ENCODE assay signal across 8 cellular contexts in the genomic region with DNA sequence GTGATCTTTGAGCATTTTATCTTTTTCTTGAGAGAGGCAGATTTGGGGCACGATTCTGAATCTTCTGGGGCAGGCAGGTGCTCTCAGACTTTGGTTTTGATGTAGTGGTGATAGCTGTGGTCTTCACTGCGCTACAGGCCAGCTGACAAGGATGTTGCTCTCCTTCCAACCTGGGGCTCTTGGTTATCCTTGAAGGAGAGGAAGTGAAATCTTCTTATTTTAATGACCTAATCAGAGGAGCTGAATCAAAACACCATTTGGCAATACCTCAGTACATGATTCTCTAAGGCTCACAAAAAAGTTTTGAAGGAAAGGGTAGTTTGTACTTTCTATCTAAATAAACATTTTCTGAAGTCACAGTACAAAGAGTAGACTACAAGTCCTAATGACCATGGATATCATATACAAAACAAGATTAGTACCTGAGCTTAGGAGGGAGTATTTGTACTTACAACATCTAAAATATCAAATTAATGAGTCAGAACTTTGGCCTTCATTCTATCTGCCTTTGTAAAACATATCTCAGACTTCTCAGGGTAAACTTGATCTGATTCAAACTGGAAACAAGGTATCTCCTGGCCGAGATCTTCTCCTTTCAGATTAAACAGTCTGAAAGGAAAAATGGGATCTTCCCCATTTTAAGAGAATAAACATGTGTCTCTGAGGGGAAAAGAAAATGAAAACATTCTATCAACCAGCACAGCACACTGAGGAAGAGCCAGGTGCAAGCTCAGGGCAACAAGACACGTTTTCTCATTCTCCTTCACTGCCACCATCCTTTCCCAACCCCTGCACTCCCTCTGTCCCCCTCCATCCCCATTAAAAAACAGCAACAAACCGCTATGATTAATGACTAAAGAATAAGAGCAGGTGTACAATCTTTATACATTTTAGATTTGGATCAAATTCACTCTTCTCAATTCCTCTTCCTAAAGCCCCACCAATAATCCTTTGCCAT.
DNase-seq lines count a peak whose midpoint lies in the region; ATAC-seq, FAIRE-seq and TF ChIP-seq lines count a peak whose summit lies in the region.

No MANE protein-coding gene starts in this region.

- H3K4me1 ChIP-seq in left lung, result peaks cover 13 to 49% of the 10 kb centered on the region in 2 donors

- peak; percentile 31 for FAIRE-seq in GM12891 (lab: Jason Lieb, UNC)

- peak overlapping the region; percentile 18; the same call in 1 of the 2 replicates for H3K9ac ChIP-seq in SU-DHL-6 (ENCODE audit: low read length)

- no peaks in the 10 kb centered on the region for H3K36me3 ChIP-seq in SU-DHL-6 (ENCODE audit: low read length)
- H3K36me3 ChIP-seq in left lung, result no peaks in the 10 kb centered on the region

- H3F3A ChIP-seq in SU-DHL-6 (ENCODE audit: insufficient read depth), result no peaks in the 10 kb centered on the region

- H3K27ac ChIP-seq in SU-DHL-6 (ENCODE audit: low read depth, low read length) (no peak overlapping the region), left lung (peak overlapping the region; percentile 47 to 94)

- DNase-seq in GM12891 (ENCODE audit: insufficient read length, low spot score), result no peak
- no peak for DNase-seq in left lung
- no peak for DNase-seq in NCI-H526 (lab: John Stamatoyannopoulos, UW)
- no peak for DNase-seq in T-helper 2 cell treated with Interferon-gamma antibody and Interleukin-4, amounts not matched to agents 5 μg/mL and 100 μg/mL, for 36 hours (ENCODE audit: low spot score)
- DNase-seq in stimulated activated naive CD4-positive, alpha-beta T cell treated with Interleukin-2 at 50 U/mL for 16 hours (lab: John Stamatoyannopoulos, UW), result no peak
- DNase-seq in superior temporal gyrus (ENCODE audit: extremely low spot score), result no peak

- H3K79me2 ChIP-seq in SU-DHL-6 (ENCODE audit: insufficient read depth, low read length), result no peaks in the 10 kb centered on the region

- H3K4me1 Mint-ChIP-seq in T-helper 2 cell treated with Interferon-gamma antibody and Interleukin-4, amounts not matched to agents 5 μg/mL and 100 μg/mL, for 36 hours (ENCODE audit: low read depth), result peaks cover 10% of the 10 kb centered on the region

- ATAC-seq in HG02588 (IDR thresholded peaks at IDR 0.05; ENCODE audit: unreplicated experiment) (peak; percentile 28), left lung (peak; percentile 9)

- H3K4me2 ChIP-seq in SU-DHL-6 (ENCODE audit: low read depth, low read length, poor library complexity, severe bottlenecking), result peak overlapping the region; percentile 51

- no peaks in the 10 kb centered on the region for H4K20me1 ChIP-seq in SU-DHL-6 (ENCODE audit: low read depth, low read length)

- TF ChIP-seq CTCF in SU-DHL-6 (IDR thresholded peaks at IDR 0.05; ENCODE audit: insufficient read depth, low read length, poor library complexity, severe bottlenecking), result no peak
- no peak for TF ChIP-seq CTCF in left lung (IDR thresholded peaks at IDR 0.05)

- no peaks in the 10 kb centered on the region for H3K27me3 ChIP-seq in SU-DHL-6 (ENCODE audit: low read length)
- H3K27me3 ChIP-seq in left lung, result no peaks in the 10 kb centered on the region

- no peaks in the 10 kb centered on the region for H3K36me3 Mint-ChIP-seq in T-helper 2 cell treated with Interferon-gamma antibody and Interleukin-4, amounts not matched to agents 5 μg/mL and 100 μg/mL, for 36 hours (ENCODE audit: low read depth)

- H3K9me3 ChIP-seq in SU-DHL-6 (ENCODE audit: insufficient read depth, low read length) (no peaks in the 10 kb centered on the region), left lung (no peaks in the 10 kb centered on the region)

- peak overlapping the region; percentile 63 for H2AFZ ChIP-seq in SU-DHL-6 (ENCODE audit: low read depth, low read length, severe bottlenecking)

- H3K4me3 Mint-ChIP-seq in T-helper 2 cell treated with Interferon-gamma antibody and Interleukin-4, amounts not matched to agents 5 μg/mL and 100 μg/mL, for 36 hours, result no peak overlapping the region

- no peaks in the 10 kb centered on the region for H3K9me2 ChIP-seq in SU-DHL-6 (replicated peaks; ENCODE audit: insufficient read depth, low read length)

- TF ChIP-seq POLR2A in GM12891 (IDR thresholded peaks at IDR 0.05; ENCODE audit: low read depth, low read length), result no peak

- no peaks in the 10 kb centered on the region for H3K9me3 Mint-ChIP-seq in T-helper 2 cell treated with Interferon-gamma antibody and Interleukin-4, amounts not matched to agents 5 μg/mL and 100 μg/mL, for 36 hours

- no peak overlapping the region for H3K27ac Mint-ChIP-seq in T-helper 2 cell treated with Interferon-gamma antibody and Interleukin-4, amounts not matched to agents 5 μg/mL and 100 μg/mL, for 36 hours

- intact Hi-C loops in left lung (cut with DNase I), result no loop called here

- H3K4me3 ChIP-seq in SU-DHL-6 (ENCODE audit: insufficient read depth, low read length, poor library complexity, severe bottlenecking), result no peak overlapping the region
- no peak overlapping the region for H3K4me3 ChIP-seq in left lung

- no peaks in the 10 kb centered on the region for H3K27me3 Mint-ChIP-seq in T-helper 2 cell treated with Interferon-gamma antibody and Interleukin-4, amounts not matched to agents 5 μg/mL and 100 μg/mL, for 36 hours (ENCODE audit: low read depth)

TF ChIP-seq in GM12891, 5 proteins besides CTCF, POLR2A, EP300 and RAD21:
- no peak for TF ChIP-seq POLR2AphosphoS5 (IDR thresholded peaks at IDR 0.05; ENCODE audit: low read depth, low read length)
- TF ChIP-seq SPI1 (IDR thresholded peaks at IDR 0.05; ENCODE audit: low read depth, low read length), result peak; percentile 73
